ENCODE assay signal across 17 cellular contexts in genomic region chr7:142012825-142013506, GRCh38. TPM values are rescaled to one million over a fixed set of nuclear protein-coding genes. Genes with fewer than 3 reads are reported as not detected.
DNase-seq lines count a peak whose midpoint lies in the region; ATAC-seq, FAIRE-seq and TF ChIP-seq lines count a peak whose summit lies in the region.
"Had no signal": no experiment of that assay in that cellular context is flagged by ENCODE, and none has a peak within 500 bp of the region (broad histone marks: within the 10 kb centered on the region; RNA-seq: fewer than 3 reads in every experiment).

No MANE protein-coding gene starts in this region.

- in situ Hi-C loops in GM23248 (cut with MboI), result no loop called here

- no peak overlapping the region for H3K27ac ChIP-seq in GM23248
- H3K27ac ChIP-seq in H1 (ENCODE audit: low read depth, low read length), result no peak overlapping the region
- no peak overlapping the region for H3K27ac ChIP-seq in neural progenitor cell
- H3K27ac ChIP-seq: adrenal gland had no signal

- H2AK5ac ChIP-seq in H1 (ENCODE audit: low read depth, low read length), result no peak overlapping the region

- no peaks in the 10 kb centered on the region for H3K79me1 ChIP-seq in H1 (ENCODE audit: low read depth, low read length)

- no peak overlapping the region for H4K5ac ChIP-seq in H1 (ENCODE audit: insufficient read length, low read depth, low read length)

- no peak overlapping the region for H3K56ac ChIP-seq in H1 (replicated peaks; ENCODE audit: insufficient read length, low read depth, low read length)

- H2BK5ac ChIP-seq in H1 (ENCODE audit: low read depth, low read length), result no peak overlapping the region

- TF ChIP-seq EP300 in H1 (IDR thresholded peaks at IDR 0.05; ENCODE audit: borderline replicate concordance in 1 of 2, low read depth in 2 of 2, low read length in 2 of 2), result no peak

- H3K9me3 Mint-ChIP-seq in neural progenitor cell, result no peaks in the 10 kb centered on the region
- H3K9me3 Mint-ChIP-seq: activated CD4-positive, alpha-beta memory T cell treated with anti-CD3 and anti-CD28 coated beads, Interleukin-2, amount 10 ng/mL, durations not matched to agents 7 days and 5 days had no signal

- DNase-seq in GM23248, result peak; percentile 54
- peak; percentile 39 for DNase-seq in MV-4-11 (lab: John Stamatoyannopoulos, UW)
- no peak for DNase-seq in H1 (ENCODE audit: low read depth in 1 of 2, low spot score in 2 of 2)
- peak; percentile 25 for DNase-seq in neural progenitor cell (ENCODE audit: low spot score)
- DNase-seq in NCI-H2196 treated with DMSO at 0.1 percent for 48 hours (lab: John Stamatoyannopoulos, UW; ENCODE audit: unreplicated experiment), result no peak
- DNase-seq: activated CD4-positive, alpha-beta memory T cell treated with anti-CD3 and anti-CD28 coated beads, Interleukin-2, amount 10 ng/mL, durations not matched to agents 7 days and 5 days; adrenal gland; kidney glomerular epithelial cell; NCI-H446; stimulated activated CD4-positive, alpha-beta T cell treated with anti-CD3 and anti-CD28 coated beads, Interleukin-4, amount 100 ng/mL, for 24 hours; substantia nigra had no signal

- 32 to 36% methylated on average over 4 of the region's 4 CpGs for WGBS in GM23248 (ENCODE audit: low coverage in 1 of 2, low lambda C conversion rate in 2 of 2, missing lambda C conversion rate in 2 of 2), 2 experiments
- WGBS in H1 (ENCODE audit: extremely low coverage in 1 of 2, insufficient coverage in 1 of 2, insufficient read length in 1 of 2, insufficient replicate concordance in 2 of 2, low coverage in 1 of 2, low lambda C conversion rate in 2 of 2, missing lambda C conversion rate in 1 of 2), 2 experiments, result 92% methylated on average over 4 of the region's 4 CpGs; no CpG with 5 or more reads in 1 of the 2 experiments

- H4K8ac ChIP-seq in H1 (ENCODE audit: extremely low read depth, insufficient read depth, low read length), result no peak overlapping the region

- peaks cover 7% of the 10 kb centered on the region for H3K4me1 ChIP-seq in GM23248 (ENCODE audit: insufficient read depth)
- no peaks in the 10 kb centered on the region for H3K4me1 ChIP-seq in H1 (replicated peaks in 1 of 4; ENCODE audit: control insufficient read depth in 3 of 4, insufficient read depth in 4 of 4, low read length in 3 of 4)
- peaks cover 3% of the 10 kb centered on the region for H3K4me1 ChIP-seq in neural progenitor cell
- H3K4me1 ChIP-seq: adrenal gland had no signal

- POLR2A ChIA-PET in H1 (lab: Charles Lee; ENCODE audit: partially characterized antibody), result interaction anchor here (1.2 kb wide), 1 partner anchor 37 kb away, joined by 3 read pairs; no protein-coding TSS in a partner anchor

- peak; percentile 37 to 49 for TF ChIP-seq RAD21 in H1 (IDR thresholded peaks at IDR 0.05 in 1 of 2, conservative IDR thresholded peaks at IDR 0.05 in 1 of 2; ENCODE audit: low read depth in 2 of 2, low read length in 2 of 2)

- H3K27me3 Mint-ChIP-seq in neural progenitor cell (ENCODE audit: insufficient read depth, low read depth), result no peaks in the 10 kb centered on the region
- H3K27me3 Mint-ChIP-seq: activated CD4-positive, alpha-beta memory T cell treated with anti-CD3 and anti-CD28 coated beads, Interleukin-2, amount 10 ng/mL, durations not matched to agents 7 days and 5 days had no signal

- no peak for TF ChIP-seq POLR2A in H1 (IDR thresholded peaks at IDR 0.05; ENCODE audit: control extremely low read depth in 1 of 2, low read depth in 2 of 2, low read length in 2 of 2)

- no peak overlapping the region for H3K18ac ChIP-seq in H1 (ENCODE audit: extremely low read depth, low read length)

- no peaks in the 10 kb centered on the region for H3K36me3 Mint-ChIP-seq in neural progenitor cell

- no peak overlapping the region for H3K14ac ChIP-seq in H1 (ENCODE audit: insufficient read length)

- no peak overlapping the region for H2BK120ac ChIP-seq in H1 (replicated peaks; ENCODE audit: low read depth, low read length)

- no peaks in the 10 kb centered on the region for H4K20me1 ChIP-seq in GM23248 (ENCODE audit: insufficient read depth)
- no peaks in the 10 kb centered on the region for H4K20me1 ChIP-seq in H1 (replicated peaks in 1 of 2; ENCODE audit: control insufficient read depth in 1 of 2, insufficient read depth in 2 of 2, low read length in 2 of 2)
- no peaks in the 10 kb centered on the region for H4K20me1 ChIP-seq in neural progenitor cell (ENCODE audit: low read depth)

- H3K9me2 ChIP-seq in GM23248 (ENCODE audit: insufficient read depth), result no peaks in the 10 kb centered on the region

- no peak overlapping the region for H4K91ac ChIP-seq in H1 (replicated peaks; ENCODE audit: insufficient read length, low read length)

- H3K4me3 ChIP-seq in GM23248 (no peak overlapping the region), H1 (ENCODE audit: extremely low read depth in 1 of 4, insufficient read depth in 2 of 4, low read depth in 3 of 4, low read length in 4 of 4) (no peak overlapping the region), neural progenitor cell (no peak overlapping the region)
- H3K4me3 ChIP-seq: adrenal gland had no signal

- no peak overlapping the region for H2BK12ac ChIP-seq in H1 (ENCODE audit: low read depth, low read length)

- H3K4me1 Mint-ChIP-seq in neural progenitor cell, result no peaks in the 10 kb centered on the region
- H3K4me1 Mint-ChIP-seq: activated CD4-positive, alpha-beta memory T cell treated with anti-CD3 and anti-CD28 coated beads, Interleukin-2, amount 10 ng/mL, durations not matched to agents 7 days and 5 days had no signal

- no peak overlapping the region for H3K23ac ChIP-seq in H1 (ENCODE audit: insufficient read length)

- H3K36me3 ChIP-seq in GM23248 (ENCODE audit: low read depth) (no peaks in the 10 kb centered on the region), H1 (ENCODE audit: control insufficient read depth in 2 of 4, insufficient read depth in 4 of 4, low read length in 3 of 4) (no peaks in the 10 kb centered on the region), neural progenitor cell (no peaks in the 10 kb centered on the region)
- H3K36me3 ChIP-seq: adrenal gland had no signal

- TF ChIP-seq CTCF in H1 (IDR thresholded peaks at IDR 0.05; ENCODE audit: control extremely low read depth in 1 of 3, insufficient read depth in 1 of 3, low read depth in 1 of 3, low read length in 3 of 3), result peak in 2 of 3 experiments; percentile 43 to 45; a peak in 2 of 4 replicates
- peak; percentile 5 for TF ChIP-seq CTCF in neural progenitor cell (IDR thresholded peaks at IDR 0.05)

- H3K9ac ChIP-seq in GM23248, result no peak overlapping the region
- H3K9ac ChIP-seq in H1 (replicated peaks in 1 of 4; ENCODE audit: extremely low read depth in 1 of 4, low read depth in 3 of 4, low read length in 3 of 4), result no peak overlapping the region
- H3K9ac ChIP-seq in neural progenitor cell, result no peak overlapping the region

- H3K27ac Mint-ChIP-seq in neural progenitor cell, result no peak overlapping the region
- H3K27ac Mint-ChIP-seq: activated CD4-positive, alpha-beta memory T cell treated with anti-CD3 and anti-CD28 coated beads, Interleukin-2, amount 10 ng/mL, durations not matched to agents 7 days and 5 days had no signal

- no peak overlapping the region for H3K4ac ChIP-seq in H1 (replicated peaks; ENCODE audit: insufficient read length, low read depth, low read length)

- FAIRE-seq in H1 (lab: Jason Lieb, UNC), result peak; percentile 63
- FAIRE-seq: D721Med, endothelial cell of umbilical vein had no signal

- no peak overlapping the region for H3K4me2 ChIP-seq in GM23248 (ENCODE audit: unreplicated experiment)
- H3K4me2 ChIP-seq in H1 (ENCODE audit: insufficient read depth in 1 of 2, low read depth in 2 of 2, low read length in 2 of 2), result no peak overlapping the region
- no peak overlapping the region for H3K4me2 ChIP-seq in neural progenitor cell

- H3F3A ChIP-seq in GM23248 (ENCODE audit: insufficient read depth), result no peaks in the 10 kb centered on the region
- H3F3A ChIP-seq in neural progenitor cell (ENCODE audit: low read depth), result no peaks in the 10 kb centered on the region

- H3K9me3 ChIP-seq in GM23248 (ENCODE audit: low read depth) (no peaks in the 10 kb centered on the region), H1 (ENCODE audit: insufficient read depth in 2 of 2, low read depth in 1 of 2, low read length in 1 of 2) (no peaks in the 10 kb centered on the region), neural progenitor cell (ENCODE audit: low read depth) (no peaks in the 10 kb centered on the region)
- H3K9me3 ChIP-seq: adrenal gland had no signal

- peak overlapping the region; percentile 60 for H2AFZ ChIP-seq in GM23248
- H2AFZ ChIP-seq in H1 (ENCODE audit: low read length), result peak overlapping the region; percentile 65
- H2AFZ ChIP-seq in neural progenitor cell (replicated peaks), result no peak overlapping the region

- H3K79me2 ChIP-seq in GM23248 (ENCODE audit: insufficient read depth) (no peaks in the 10 kb centered on the region), H1 (ENCODE audit: control insufficient read depth in 1 of 2, insufficient read depth in 2 of 2, low read length in 2 of 2) (no peaks in the 10 kb centered on the region), neural progenitor cell (ENCODE audit: low read depth) (no peaks in the 10 kb centered on the region)

- H3K27me3 ChIP-seq in GM23248 (replicated peaks; ENCODE audit: insufficient read depth), result no peaks in the 10 kb centered on the region
- H3K27me3 ChIP-seq in H1 (replicated peaks in 1 of 4; ENCODE audit: control insufficient read depth in 3 of 4, extremely low read depth in 1 of 4, insufficient read depth in 3 of 4, low read length in 3 of 4), result no peaks in the 10 kb centered on the region
- H3K27me3 ChIP-seq in neural progenitor cell, result no peaks in the 10 kb centered on the region
- H3K27me3 ChIP-seq: adrenal gland had no signal

- H3K23me2 ChIP-seq in H1 (ENCODE audit: low read depth, low read length), result no peaks in the 10 kb centered on the region

- no peak overlapping the region for H3K4me3 Mint-ChIP-seq in neural progenitor cell
- H3K4me3 Mint-ChIP-seq: activated CD4-positive, alpha-beta memory T cell treated with anti-CD3 and anti-CD28 coated beads, Interleukin-2, amount 10 ng/mL, durations not matched to agents 7 days and 5 days had no signal

- CTCF ChIA-PET in H1 (lab: Charles Lee; ENCODE audit: partially characterized antibody), result interaction anchor here (0.6 to 9.2 kb wide), 14 partner anchors 10 to 503 kb away, joined by 3 to 72 read pairs (median 4); partner anchors contain the start of gene TAS2R38

- no peak overlapping the region for H2BK20ac ChIP-seq in H1 (ENCODE audit: low read length)

- ATAC-seq in GM18502 (IDR thresholded peaks at IDR 0.05; ENCODE audit: poor library complexity, unreplicated experiment), result no peak
- no peak for ATAC-seq in GM18861 (IDR thresholded peaks at IDR 0.05; ENCODE audit: unreplicated experiment)
- ATAC-seq in GM18873 (IDR thresholded peaks at IDR 0.05; ENCODE audit: low FRiP score, unreplicated experiment), result no peak

- no peak overlapping the region for H2BK15ac ChIP-seq in H1 (ENCODE audit: low read length)

RNA-seq across cellular contexts. Expression of gene MGAM, which starts 17.3 kb away (rescaled TPM):
- total RNA-seq in GM23248 (2014; rRNA removed; shearing (Covaris generic)), result 1.3 and 2.5 TPM in 2 replicates
- 0.70 and 0.76 TPM in 2 replicates for polyA plus RNA-seq in GM23248 (2016; fragmentation: Nextera tagmentation; extraction: Ambion mirVana)
- 0.06 TPM in 2 replicates for total RNA-seq in H1 (2021; fragmentation: NEBNext Ultra II Directional; extraction: Animal tissue kit (Norgen Biotek cat#: 25700))
- 0.03 and 0.05 TPM in 2 replicates for polyA plus RNA-seq in H1 (2011; rRNA removed)
- polyA plus RNA-seq in H1 (2011; cell fraction: cytosol; rRNA removed), result 0.09 TPM
- 0.33 TPM for polyA plus RNA-seq in H1 (2011; cell fraction: nucleus; rRNA removed)
- 0.01 to 0.17 TPM (median 0.03 TPM) in 3 of 4 replicates, not detected in the other for polyA plus RNA-seq in H1 (2012, experiment 1 of 2)
- not detected for polyA plus RNA-seq in H1 (2012, experiment 2 of 2)
- 0.08 TPM for polyA plus RNA-seq in H1 (2013, experiment 1 of 2)
- polyA plus RNA-seq in H1 (2013, experiment 2 of 2), result 0.04 TPM
- polyA minus RNA-seq in H1 (2011; rRNA and poly(A)+ RNA removed), result 0.25 and 0.29 TPM in 2 replicates
- polyA minus RNA-seq in H1 (2011; cell fraction: cytosol; rRNA and poly(A)+ RNA removed), result not detected
- polyA minus RNA-seq in H1 (2011; cell fraction: nucleus; rRNA and poly(A)+ RNA removed), result 3.3 TPM
- total RNA-seq in neural progenitor cell (ENCODE audit: low replicate concordance), result 0.56 and 0.60 TPM in 2 replicates
- total RNA-seq: endothelial cell of umbilical vein, osteocyte had no signal
- polyA plus RNA-seq: endothelial cell of umbilical vein had no signal

RNA-seq across cellular contexts. Expression of gene TAS2R38, which starts 39.4 kb away (rescaled TPM):
- total RNA-seq in GM23248 (2014; rRNA removed; shearing (Covaris generic)), result not detected in 2 replicates
- not detected in 2 replicates for polyA plus RNA-seq in GM23248 (2016; fragmentation: Nextera tagmentation; extraction: Ambion mirVana)
- total RNA-seq in H1 (2021; fragmentation: NEBNext Ultra II Directional; extraction: Animal tissue kit (Norgen Biotek cat#: 25700)), result not detected in 2 replicates
- polyA plus RNA-seq in H1 (2011; rRNA removed), result 0.08 and 0.11 TPM in 2 replicates
- not detected for polyA plus RNA-seq in H1 (2011; cell fraction: cytosol; rRNA removed)
- polyA plus RNA-seq in H1 (2011; cell fraction: nucleus; rRNA removed), result 0.94 TPM
- not detected in 4 replicates for polyA plus RNA-seq in H1 (2012, experiment 1 of 2)
- not detected for polyA plus RNA-seq in H1 (2012, experiment 2 of 2)
- not detected for polyA plus RNA-seq in H1 (2013, experiment 1 of 2)
- not detected for polyA plus RNA-seq in H1 (2013, experiment 2 of 2)
- 0.15 and 0.54 TPM in 2 replicates for polyA minus RNA-seq in H1 (2011; rRNA and poly(A)+ RNA removed)
- polyA minus RNA-seq in H1 (2011; cell fraction: cytosol; rRNA and poly(A)+ RNA removed), result not detected
- 1.1 TPM for polyA minus RNA-seq in H1 (2011; cell fraction: nucleus; rRNA and poly(A)+ RNA removed)
- not detected in 2 replicates for total RNA-seq in neural progenitor cell (ENCODE audit: low replicate concordance)
- total RNA-seq: activated CD4-positive, alpha-beta memory T cell treated with anti-CD3 and anti-CD28 coated beads, Interleukin-2, amount 10 ng/mL, durations not matched to agents 7 days and 5 days; adrenal gland; endothelial cell of umbilical vein; osteocyte had no signal
- polyA plus RNA-seq: adrenal gland, endothelial cell of umbilical vein had no signal

Comparison
In these comparisons a context has a peak if more than half of its experiments do, and no peak if none do; other contexts are left out.
1. DNase-seq: peak in GM23248 (single experiment), MV-4-11 (single experiment) and neural progenitor cell (single experiment); none in H1 (0 of 2) and NCI-H2196 treated with DMSO at 0.1 percent for 48 hours (single experiment).